Comparison of ENCODE assay signal across 1 cellular context in the genomic region with DNA sequence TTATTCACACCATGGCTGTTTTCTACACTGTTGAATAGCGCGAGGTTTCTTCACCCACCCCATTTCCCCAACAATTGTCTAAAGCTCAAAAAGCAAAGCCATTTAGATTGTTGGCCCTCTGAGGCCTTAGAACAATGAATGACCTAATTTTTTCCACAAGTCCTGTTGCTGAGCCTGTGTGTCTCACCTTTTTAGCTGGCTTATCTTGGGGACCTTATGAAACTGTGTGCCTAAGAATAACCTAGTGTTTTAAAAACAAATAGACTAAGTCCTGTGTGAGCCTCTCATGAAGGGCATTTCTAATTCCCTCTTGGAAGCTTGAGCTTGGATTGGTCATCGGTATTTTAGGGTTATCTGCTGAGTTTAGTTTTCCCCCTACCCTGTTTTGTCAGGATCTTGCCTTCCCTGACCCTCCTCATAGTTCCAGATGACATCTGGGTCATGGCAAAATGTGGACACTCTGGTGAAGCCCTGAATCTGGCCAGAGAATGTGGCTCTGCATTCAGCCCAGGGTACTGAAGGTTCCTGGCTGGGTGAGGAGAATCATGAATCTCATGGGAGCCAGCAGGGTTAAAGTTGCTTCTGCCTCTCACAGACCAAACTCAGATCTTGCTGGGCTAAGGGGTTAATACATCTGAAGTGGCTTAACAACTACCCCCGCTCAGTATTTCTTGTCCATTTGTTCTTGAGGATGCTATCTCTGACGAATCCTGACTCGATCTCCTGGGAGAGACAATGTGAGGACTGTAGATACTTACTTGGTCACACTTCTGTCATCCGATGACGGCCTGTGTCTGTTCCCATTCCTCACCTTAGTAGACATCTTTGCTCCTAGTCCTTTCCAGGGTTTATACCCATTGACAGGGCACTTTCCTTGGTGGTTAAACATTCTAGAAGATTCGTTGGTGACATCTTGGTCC.
TF ChIP-seq lines count a peak whose summit lies in the region.

No MANE protein-coding gene starts in this region.

TF ChIP-seq in HepG2, 621 proteins besides CTCF, POLR2A, EP300 and RAD21 (continued from another document and continues in another):
- TF ChIP-seq, protein P1, sequence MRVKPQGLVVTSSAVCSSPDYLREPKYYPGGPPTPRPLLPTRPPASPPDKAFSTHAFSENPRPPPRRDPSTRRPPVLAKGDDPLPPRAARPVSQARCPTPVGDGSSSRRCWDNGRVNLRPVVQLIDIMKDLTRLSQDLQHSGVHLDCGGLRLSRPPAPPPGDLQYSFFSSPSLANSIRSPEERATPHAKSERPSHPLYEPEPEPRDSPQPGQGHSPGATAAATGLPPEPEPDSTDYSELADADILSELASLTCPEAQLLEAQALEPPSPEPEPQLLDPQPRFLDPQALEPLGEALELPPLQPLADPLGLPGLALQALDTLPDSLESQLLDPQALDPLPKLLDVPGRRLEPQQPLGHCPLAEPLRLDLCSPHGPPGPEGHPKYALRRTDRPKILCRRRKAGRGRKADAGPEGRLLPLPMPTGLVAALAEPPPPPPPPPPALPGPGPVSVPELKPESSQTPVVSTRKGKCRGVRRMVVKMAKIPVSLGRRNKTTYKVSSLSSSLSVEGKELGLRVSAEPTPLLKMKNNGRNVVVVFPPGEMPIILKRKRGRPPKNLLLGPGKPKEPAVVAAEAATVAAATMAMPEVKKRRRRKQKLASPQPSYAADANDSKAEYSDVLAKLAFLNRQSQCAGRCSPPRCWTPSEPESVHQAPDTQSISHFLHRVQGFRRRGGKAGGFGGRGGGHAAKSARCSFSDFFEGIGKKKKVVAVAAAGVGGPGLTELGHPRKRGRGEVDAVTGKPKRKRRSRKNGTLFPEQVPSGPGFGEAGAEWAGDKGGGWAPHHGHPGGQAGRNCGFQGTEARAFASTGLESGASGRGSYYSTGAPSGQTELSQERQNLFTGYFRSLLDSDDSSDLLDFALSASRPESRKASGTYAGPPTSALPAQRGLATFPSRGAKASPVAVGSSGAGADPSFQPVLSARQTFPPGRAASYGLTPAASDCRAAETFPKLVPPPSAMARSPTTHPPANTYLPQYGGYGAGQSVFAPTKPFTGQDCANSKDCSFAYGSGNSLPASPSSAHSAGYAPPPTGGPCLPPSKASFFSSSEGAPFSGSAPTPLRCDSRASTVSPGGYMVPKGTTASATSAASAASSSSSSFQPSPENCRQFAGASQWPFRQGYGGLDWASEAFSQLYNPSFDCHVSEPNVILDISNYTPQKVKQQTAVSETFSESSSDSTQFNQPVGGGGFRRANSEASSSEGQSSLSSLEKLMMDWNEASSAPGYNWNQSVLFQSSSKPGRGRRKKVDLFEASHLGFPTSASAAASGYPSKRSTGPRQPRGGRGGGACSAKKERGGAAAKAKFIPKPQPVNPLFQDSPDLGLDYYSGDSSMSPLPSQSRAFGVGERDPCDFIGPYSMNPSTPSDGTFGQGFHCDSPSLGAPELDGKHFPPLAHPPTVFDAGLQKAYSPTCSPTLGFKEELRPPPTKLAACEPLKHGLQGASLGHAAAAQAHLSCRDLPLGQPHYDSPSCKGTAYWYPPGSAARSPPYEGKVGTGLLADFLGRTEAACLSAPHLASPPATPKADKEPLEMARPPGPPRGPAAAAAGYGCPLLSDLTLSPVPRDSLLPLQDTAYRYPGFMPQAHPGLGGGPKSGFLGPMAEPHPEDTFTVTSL (CRISPR knock-in tag; IDR thresholded peaks at IDR 0.05; ENCODE audit: borderline replicate concordance): peak; percentile 87; the same call in 1 of the 2 replicates
- TF ChIP-seq NFE2L1 (CRISPR knock-in tag; IDR thresholded peaks at IDR 0.05; ENCODE audit: borderline replicate concordance): no peak
- TF ChIP-seq SIN3A (IDR thresholded peaks at IDR 0.05; ENCODE audit: borderline replicate concordance, low read depth, low read length): no peak
- TF ChIP-seq ONECUT2 (CRISPR knock-in tag; IDR thresholded peaks at IDR 0.05): 0 out of 2 replicates have a peak, but pooled peaks have one; percentile 9
- peak; percentile 38; the same call in 1 of the 2 replicates for TF ChIP-seq MIER3 (CRISPR knock-in tag; IDR thresholded peaks at IDR 0.05; ENCODE audit: borderline replicate concordance)
- no peak for TF ChIP-seq ZFP1 (CRISPR knock-in tag; IDR thresholded peaks at IDR 0.05)
- TF ChIP-seq CREM (IDR thresholded peaks at IDR 0.05): peak; percentile 73; the same call in 1 of the 2 replicates
- TF ChIP-seq CREM (CRISPR knock-in tag; IDR thresholded peaks at IDR 0.05): no peak
- no peak for TF ChIP-seq NR3C1 (CRISPR knock-in tag; IDR thresholded peaks at IDR 0.05)
- peak; percentile 93; the same call in 1 of the 2 replicates for TF ChIP-seq RORA (CRISPR knock-in tag; IDR thresholded peaks at IDR 0.05)
- peak; percentile 61 for TF ChIP-seq SALL1 (CRISPR knock-in tag; IDR thresholded peaks at IDR 0.05)
- TF ChIP-seq HDAC2 (CRISPR knock-in tag; IDR thresholded peaks at IDR 0.05): peak; percentile 66
- no peak for TF ChIP-seq HNRNPH1 (optimal IDR thresholded peaks at IDR 0.05; ENCODE audit: low read depth, low read length)
- TF ChIP-seq GATAD1 (CRISPR knock-in tag; IDR thresholded peaks at IDR 0.05): 0 out of 2 replicates have a peak, but pooled peaks have one; percentile 33
- no peak for TF ChIP-seq KAT2B (IDR thresholded peaks at IDR 0.05; ENCODE audit: borderline replicate concordance, low read depth, low read length)
- no peak for TF ChIP-seq ZNF337 (CRISPR knock-in tag; IDR thresholded peaks at IDR 0.05; ENCODE audit: borderline replicate concordance, low read depth)
- no peak for TF ChIP-seq HBP1 (CRISPR knock-in tag; IDR thresholded peaks at IDR 0.05; ENCODE audit: low read depth)
- TF ChIP-seq ZBTB20 (CRISPR knock-in tag; IDR thresholded peaks at IDR 0.05; ENCODE audit: borderline replicate concordance, low read depth): 0 out of 2 replicates have a peak, but pooled peaks have one; percentile 10
- TF ChIP-seq, protein P2, sequence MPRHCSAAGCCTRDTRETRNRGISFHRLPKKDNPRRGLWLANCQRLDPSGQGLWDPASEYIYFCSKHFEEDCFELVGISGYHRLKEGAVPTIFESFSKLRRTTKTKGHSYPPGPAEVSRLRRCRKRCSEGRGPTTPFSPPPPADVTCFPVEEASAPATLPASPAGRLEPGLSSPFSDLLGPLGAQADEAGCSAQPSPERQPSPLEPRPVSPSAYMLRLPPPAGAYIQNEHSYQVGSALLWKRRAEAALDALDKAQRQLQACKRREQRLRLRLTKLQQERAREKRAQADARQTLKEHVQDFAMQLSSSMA (CRISPR knock-in tag; IDR thresholded peaks at IDR 0.05): no peak
- no peak for TF ChIP-seq TSC22D2 (CRISPR knock-in tag; IDR thresholded peaks at IDR 0.05; ENCODE audit: borderline replicate concordance)
- TF ChIP-seq CCAR2 (optimal IDR thresholded peaks at IDR 0.05; ENCODE audit: low read depth, low read length): no peak
- TF ChIP-seq NCOR1 (IDR thresholded peaks at IDR 0.05; ENCODE audit: borderline replicate concordance, low read length): peak; percentile 54; the same call in 1 of the 2 replicates
- peak; percentile 29; the same call in 1 of the 2 replicates for TF ChIP-seq CHD4 (IDR thresholded peaks at IDR 0.05; ENCODE audit: borderline replicate concordance, low read length)
- TF ChIP-seq NFIC (IDR thresholded peaks at IDR 0.05; ENCODE audit: low read length): peak; percentile 45; the same call in 1 of the 2 replicates
- peak; percentile 29; the same call in 1 of the 2 replicates for TF ChIP-seq SMAD3 (CRISPR knock-in tag; IDR thresholded peaks at IDR 0.05)
- TF ChIP-seq ZNF24 (IDR thresholded peaks at IDR 0.05): peak; percentile 33; the same call in 1 of the 2 replicates
- TF ChIP-seq, protein P3, sequence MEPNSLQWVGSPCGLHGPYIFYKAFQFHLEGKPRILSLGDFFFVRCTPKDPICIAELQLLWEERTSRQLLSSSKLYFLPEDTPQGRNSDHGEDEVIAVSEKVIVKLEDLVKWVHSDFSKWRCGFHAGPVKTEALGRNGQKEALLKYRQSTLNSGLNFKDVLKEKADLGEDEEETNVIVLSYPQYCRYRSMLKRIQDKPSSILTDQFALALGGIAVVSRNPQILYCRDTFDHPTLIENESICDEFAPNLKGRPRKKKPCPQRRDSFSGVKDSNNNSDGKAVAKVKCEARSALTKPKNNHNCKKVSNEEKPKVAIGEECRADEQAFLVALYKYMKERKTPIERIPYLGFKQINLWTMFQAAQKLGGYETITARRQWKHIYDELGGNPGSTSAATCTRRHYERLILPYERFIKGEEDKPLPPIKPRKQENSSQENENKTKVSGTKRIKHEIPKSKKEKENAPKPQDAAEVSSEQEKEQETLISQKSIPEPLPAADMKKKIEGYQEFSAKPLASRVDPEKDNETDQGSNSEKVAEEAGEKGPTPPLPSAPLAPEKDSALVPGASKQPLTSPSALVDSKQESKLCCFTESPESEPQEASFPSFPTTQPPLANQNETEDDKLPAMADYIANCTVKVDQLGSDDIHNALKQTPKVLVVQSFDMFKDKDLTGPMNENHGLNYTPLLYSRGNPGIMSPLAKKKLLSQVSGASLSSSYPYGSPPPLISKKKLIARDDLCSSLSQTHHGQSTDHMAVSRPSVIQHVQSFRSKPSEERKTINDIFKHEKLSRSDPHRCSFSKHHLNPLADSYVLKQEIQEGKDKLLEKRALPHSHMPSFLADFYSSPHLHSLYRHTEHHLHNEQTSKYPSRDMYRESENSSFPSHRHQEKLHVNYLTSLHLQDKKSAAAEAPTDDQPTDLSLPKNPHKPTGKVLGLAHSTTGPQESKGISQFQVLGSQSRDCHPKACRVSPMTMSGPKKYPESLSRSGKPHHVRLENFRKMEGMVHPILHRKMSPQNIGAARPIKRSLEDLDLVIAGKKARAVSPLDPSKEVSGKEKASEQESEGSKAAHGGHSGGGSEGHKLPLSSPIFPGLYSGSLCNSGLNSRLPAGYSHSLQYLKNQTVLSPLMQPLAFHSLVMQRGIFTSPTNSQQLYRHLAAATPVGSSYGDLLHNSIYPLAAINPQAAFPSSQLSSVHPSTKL (CRISPR knock-in tag; IDR thresholded peaks at IDR 0.05): peak; percentile 87
- TF ChIP-seq, protein P4, sequence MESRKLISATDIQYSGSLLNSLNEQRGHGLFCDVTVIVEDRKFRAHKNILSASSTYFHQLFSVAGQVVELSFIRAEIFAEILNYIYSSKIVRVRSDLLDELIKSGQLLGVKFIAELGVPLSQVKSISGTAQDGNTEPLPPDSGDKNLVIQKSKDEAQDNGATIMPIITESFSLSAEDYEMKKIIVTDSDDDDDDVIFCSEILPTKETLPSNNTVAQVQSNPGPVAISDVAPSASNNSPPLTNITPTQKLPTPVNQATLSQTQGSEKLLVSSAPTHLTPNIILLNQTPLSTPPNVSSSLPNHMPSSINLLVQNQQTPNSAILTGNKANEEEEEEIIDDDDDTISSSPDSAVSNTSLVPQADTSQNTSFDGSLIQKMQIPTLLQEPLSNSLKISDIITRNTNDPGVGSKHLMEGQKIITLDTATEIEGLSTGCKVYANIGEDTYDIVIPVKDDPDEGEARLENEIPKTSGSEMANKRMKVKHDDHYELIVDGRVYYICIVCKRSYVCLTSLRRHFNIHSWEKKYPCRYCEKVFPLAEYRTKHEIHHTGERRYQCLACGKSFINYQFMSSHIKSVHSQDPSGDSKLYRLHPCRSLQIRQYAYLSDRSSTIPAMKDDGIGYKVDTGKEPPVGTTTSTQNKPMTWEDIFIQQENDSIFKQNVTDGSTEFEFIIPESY (CRISPR knock-in tag; IDR thresholded peaks at IDR 0.05): peak; percentile 76
- peak; percentile 81 for TF ChIP-seq NCOA2 (CRISPR knock-in tag; IDR thresholded peaks at IDR 0.05)
- no peak for TF ChIP-seq MLLT10 (CRISPR knock-in tag; IDR thresholded peaks at IDR 0.05)
- TF ChIP-seq SUZ12 (IDR thresholded peaks at IDR 0.05; ENCODE audit: low read depth, low read length): no peak
- no peak for TF ChIP-seq ZNF282 (IDR thresholded peaks at IDR 0.05; ENCODE audit: partially characterized antibody)
- peak; percentile 74 for TF ChIP-seq POGZ (CRISPR knock-in tag; IDR thresholded peaks at IDR 0.05)
- 0 out of 2 replicates have a peak, but pooled peaks have one; percentile 51 for TF ChIP-seq ZNF878 (CRISPR knock-in tag; IDR thresholded peaks at IDR 0.05)
- no peak for TF ChIP-seq ZNF414 (CRISPR knock-in tag; IDR thresholded peaks at IDR 0.05)
- no peak for TF ChIP-seq ZNF468 (CRISPR knock-in tag; IDR thresholded peaks at IDR 0.05)
- TF ChIP-seq ZC3H13 (CRISPR knock-in tag; IDR thresholded peaks at IDR 0.05): no peak
- TF ChIP-seq HNF4A (CRISPR knock-in tag; IDR thresholded peaks at IDR 0.05): peak; percentile 65; the same call in 1 of the 2 replicates
- TF ChIP-seq ZBTB37 (CRISPR knock-in tag; IDR thresholded peaks at IDR 0.05): peak; percentile 74; the same call in 1 of the 2 replicates
- peak; percentile 62 for TF ChIP-seq FOSL2 (CRISPR knock-in tag; IDR thresholded peaks at IDR 0.05)
- peak; percentile 82; the same call in 1 of the 2 replicates for TF ChIP-seq ZSCAN5A (CRISPR knock-in tag; IDR thresholded peaks at IDR 0.05; ENCODE audit: borderline replicate concordance)
- peak; percentile 31; the same call in 1 of the 2 replicates for TF ChIP-seq ZNF629 (CRISPR knock-in tag; conservative IDR thresholded peaks at IDR 0.05)
- TF ChIP-seq ZNF589 (CRISPR knock-in tag; conservative IDR thresholded peaks at IDR 0.05): no peak
